ENCODE assay signal across 14 cellular contexts in genomic region chr6:162371133-162371532, GRCh38.
"Had no signal": no experiment of that assay in that cellular context is flagged by ENCODE, and none has a peak within 500 bp of the region (broad histone marks: within the 10 kb centered on the region; RNA-seq: fewer than 3 reads in every experiment).

No MANE protein-coding gene starts in this region.

- H3K4me1 Mint-ChIP-seq: activated CD4-positive, alpha-beta T cell treated with anti-CD3 and anti-CD28 coated beads, Interleukin-2, amount 10 ng/mL, durations not matched to agents 7 days and 5 days; activated naive CD8-positive, alpha-beta T cell treated with anti-CD3 and anti-CD28 coated beads, Interleukin-2, amount 10 ng/mL, durations not matched to agents 7 days and 5 days; stimulated activated effector memory CD8-positive, alpha-beta T cell treated with anti-CD3 and anti-CD28 coated beads, Interleukin-12 subunit alpha, Interleukin-12 subunit beta, amount 100 ng/mL, for 72 hours had no signal

- H3K9me3 Mint-ChIP-seq: activated T-helper 1 cell treated with anti-CD3 and anti-CD28 coated beads, Interleukin-12 subunit alpha, Interleukin-12 subunit beta, Interleukin-2, Interleukin-4 antibody, amounts not matched to agents 30 ng/mL and 10 ng/mL and 1 ng/mL, durations not matched to agents 14 hours and 24 hours and 36 hours; T-helper 2 cell treated with Interferon-gamma antibody and Interleukin-4, amounts not matched to agents 5 μg/mL and 100 μg/mL, for 36 hours had no signal

- ATAC-seq: left lung; mucosa of descending colon; naive thymus-derived CD4-positive, alpha-beta T cell; stimulated activated effector memory CD8-positive, alpha-beta T cell treated with anti-CD3 and anti-CD28 coated beads, Interleukin-12 subunit alpha, Interleukin-12 subunit beta, amount 100 ng/mL, for 72 hours had no signal

- H3K36me3 Mint-ChIP-seq: activated naive CD8-positive, alpha-beta T cell treated with anti-CD3 and anti-CD28 coated beads, Interleukin-2, amount 10 ng/mL, durations not matched to agents 7 days and 5 days; stimulated activated effector memory CD8-positive, alpha-beta T cell treated with anti-CD3 and anti-CD28 coated beads, Interleukin-12 subunit alpha, Interleukin-12 subunit beta, amount 100 ng/mL, for 72 hours had no signal

- FAIRE-seq: keratinocyte had no signal

- H3K27me3 ChIP-seq: left lung, ovary had no signal

- H3K9me3 ChIP-seq: left lung, mucosa of descending colon, ovary, thoracic aorta had no signal

- H3K27ac Mint-ChIP-seq: activated CD4-positive, alpha-beta T cell treated with anti-CD3 and anti-CD28 coated beads, Interleukin-2, amount 10 ng/mL, durations not matched to agents 7 days and 5 days; activated naive CD8-positive, alpha-beta T cell treated with anti-CD3 and anti-CD28 coated beads, Interleukin-2, amount 10 ng/mL, durations not matched to agents 7 days and 5 days; activated T-helper 1 cell treated with anti-CD3 and anti-CD28 coated beads, Interleukin-12 subunit alpha, Interleukin-12 subunit beta, Interleukin-2, Interleukin-4 antibody, amounts not matched to agents 30 ng/mL and 10 ng/mL and 1 ng/mL, durations not matched to agents 14 hours and 24 hours and 36 hours; naive thymus-derived CD4-positive, alpha-beta T cell; stimulated activated effector memory CD8-positive, alpha-beta T cell treated with anti-CD3 and anti-CD28 coated beads, Interleukin-12 subunit alpha, Interleukin-12 subunit beta, amount 100 ng/mL, for 72 hours; T-helper 2 cell treated with Interferon-gamma antibody and Interleukin-4, amounts not matched to agents 5 μg/mL and 100 μg/mL, for 36 hours had no signal

- DNase-seq: activated CD4-positive, alpha-beta T cell treated with anti-CD3 and anti-CD28 coated beads, Interleukin-2, amount 10 ng/mL, durations not matched to agents 7 days and 5 days; activated CD4-positive, CD25-positive, alpha-beta regulatory T cell; activated CD8-positive, alpha-beta memory T cell treated with anti-CD3 and anti-CD28 coated beads for 24 hours; activated naive CD8-positive, alpha-beta T cell treated with anti-CD3 and anti-CD28 coated beads, Interleukin-2, amount 10 ng/mL, durations not matched to agents 7 days and 5 days; dermis blood vessel endothelial cell; left lung; mucosa of descending colon; naive thymus-derived CD4-positive, alpha-beta T cell; ovary had no signal

- H3K36me3 ChIP-seq: left lung, ovary, thoracic aorta had no signal

- H3K27me3 Mint-ChIP-seq: activated CD4-positive, alpha-beta T cell treated with anti-CD3 and anti-CD28 coated beads, Interleukin-2, amount 10 ng/mL, durations not matched to agents 7 days and 5 days; activated naive CD8-positive, alpha-beta T cell treated with anti-CD3 and anti-CD28 coated beads, Interleukin-2, amount 10 ng/mL, durations not matched to agents 7 days and 5 days; naive thymus-derived CD4-positive, alpha-beta T cell had no signal

- H3K4me1 ChIP-seq: left lung had no signal

- H3K4me3 ChIP-seq: left lung, mucosa of descending colon, ovary, thoracic aorta had no signal

- H3K4me3 Mint-ChIP-seq: activated CD4-positive, alpha-beta T cell treated with anti-CD3 and anti-CD28 coated beads, Interleukin-2, amount 10 ng/mL, durations not matched to agents 7 days and 5 days; activated naive CD8-positive, alpha-beta T cell treated with anti-CD3 and anti-CD28 coated beads, Interleukin-2, amount 10 ng/mL, durations not matched to agents 7 days and 5 days; activated T-helper 1 cell treated with anti-CD3 and anti-CD28 coated beads, Interleukin-12 subunit alpha, Interleukin-12 subunit beta, Interleukin-2, Interleukin-4 antibody, amounts not matched to agents 30 ng/mL and 10 ng/mL and 1 ng/mL, durations not matched to agents 14 hours and 24 hours and 36 hours; naive thymus-derived CD4-positive, alpha-beta T cell; stimulated activated effector memory CD8-positive, alpha-beta T cell treated with anti-CD3 and anti-CD28 coated beads, Interleukin-12 subunit alpha, Interleukin-12 subunit beta, amount 100 ng/mL, for 72 hours; T-helper 2 cell treated with Interferon-gamma antibody and Interleukin-4, amounts not matched to agents 5 μg/mL and 100 μg/mL, for 36 hours had no signal

- H3K27ac ChIP-seq: left lung, ovary, thoracic aorta had no signal
